ENCODE assay signal across 25 cellular contexts in the genomic region with DNA sequence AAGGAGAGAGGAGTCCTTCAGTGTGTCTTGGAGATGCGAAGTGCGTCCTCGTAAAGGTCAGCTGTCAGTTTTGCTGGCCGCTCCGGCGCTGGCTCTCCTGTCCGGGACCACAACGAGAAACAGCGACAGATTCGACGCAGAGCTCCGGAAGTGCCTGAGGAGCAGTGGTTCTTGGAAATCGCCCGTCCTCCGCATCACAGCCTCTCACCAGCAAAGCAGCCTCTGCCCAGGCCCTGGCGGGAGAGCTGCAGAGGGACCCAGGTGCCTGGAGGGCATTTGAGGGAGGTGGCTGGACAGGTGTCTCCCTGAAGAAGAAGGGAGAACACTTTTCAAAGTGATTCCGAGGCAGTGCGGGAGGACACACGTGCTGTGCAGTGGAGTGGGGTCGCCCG.
"Had no signal": no experiment of that assay in that cellular context is flagged by ENCODE, and none has a peak within 500 bp of the region (broad histone marks: within the 10 kb centered on the region; RNA-seq: fewer than 3 reads in every experiment).

No MANE protein-coding gene starts in this region.

- H3K27me3 Mint-ChIP-seq: activated B cell treated with CpG ODN at 0.5 μM for 24 hours; activated CD4-positive, alpha-beta memory T cell treated with anti-CD3 and anti-CD28 coated beads for 36 hours; activated CD4-positive, alpha-beta T cell treated with anti-CD3 and anti-CD28 coated beads, Interleukin-2, amount 10 ng/mL, durations not matched to agents 7 days and 5 days; activated naive CD8-positive, alpha-beta T cell treated with anti-CD3 and anti-CD28 coated beads for 36 hours; T-cell had no signal

- ATAC-seq: activated T-cell treated with anti-CD3 and anti-CD28 coated beads, Interleukin-2, amount 50 U/mL, for 4 hours; T-cell had no signal

- H3K4me3 Mint-ChIP-seq: activated B cell treated with CpG ODN at 0.5 μM for 24 hours; activated CD4-positive, alpha-beta memory T cell treated with anti-CD3 and anti-CD28 coated beads for 36 hours; activated CD4-positive, alpha-beta T cell treated with anti-CD3 and anti-CD28 coated beads, Interleukin-2, amount 10 ng/mL, durations not matched to agents 7 days and 5 days; activated naive CD4-positive, alpha-beta T cell treated with anti-CD3 and anti-CD28 coated beads for 36 hours; activated naive CD8-positive, alpha-beta T cell treated with anti-CD3 and anti-CD28 coated beads for 36 hours; activated T-cell treated with anti-CD3 and anti-CD28 coated beads, Interleukin-2, amount 50 U/mL, for 4 hours; T-cell had no signal

- H3K9me3 Mint-ChIP-seq: activated B cell treated with CpG ODN at 0.5 μM for 24 hours; activated CD4-positive, alpha-beta memory T cell treated with anti-CD3 and anti-CD28 coated beads for 36 hours; activated CD4-positive, alpha-beta T cell treated with anti-CD3 and anti-CD28 coated beads, Interleukin-2, amount 10 ng/mL, durations not matched to agents 7 days and 5 days; activated naive CD4-positive, alpha-beta T cell treated with anti-CD3 and anti-CD28 coated beads for 36 hours; activated naive CD8-positive, alpha-beta T cell treated with anti-CD3 and anti-CD28 coated beads for 36 hours; activated T-cell treated with anti-CD3 and anti-CD28 coated beads, Interleukin-2, amount 50 U/mL, for 4 hours; T-cell had no signal

- H3K9me3 ChIP-seq: MG63 had no signal

- H3K4me3 ChIP-seq: MG63, SK-N-MC had no signal

- H3K4me1 Mint-ChIP-seq: activated B cell treated with CpG ODN at 0.5 μM for 24 hours; activated CD4-positive, alpha-beta T cell treated with anti-CD3 and anti-CD28 coated beads, Interleukin-2, amount 10 ng/mL, durations not matched to agents 7 days and 5 days; activated naive CD8-positive, alpha-beta T cell treated with anti-CD3 and anti-CD28 coated beads for 36 hours; T-cell had no signal

- H3K27ac Mint-ChIP-seq: activated B cell treated with CpG ODN at 0.5 μM for 24 hours; activated CD4-positive, alpha-beta memory T cell treated with anti-CD3 and anti-CD28 coated beads for 36 hours; activated CD4-positive, alpha-beta T cell treated with anti-CD3 and anti-CD28 coated beads, Interleukin-2, amount 10 ng/mL, durations not matched to agents 7 days and 5 days; activated naive CD4-positive, alpha-beta T cell treated with anti-CD3 and anti-CD28 coated beads for 36 hours; activated naive CD8-positive, alpha-beta T cell treated with anti-CD3 and anti-CD28 coated beads for 36 hours; T-cell had no signal

- H3K27me3 ChIP-seq: MG63 had no signal

- DNase-seq: activated B cell treated with CpG ODN at 0.5 μM for 24 hours; activated CD4-positive, alpha-beta memory T cell treated with anti-CD3 and anti-CD28 coated beads for 36 hours; activated CD4-positive, alpha-beta T cell treated with anti-CD3 and anti-CD28 coated beads for 1 hour; activated CD4-positive, alpha-beta T cell treated with anti-CD3 and anti-CD28 coated beads, Interleukin-2, amount 10 ng/mL, durations not matched to agents 7 days and 5 days; activated CD8-positive, alpha-beta memory T cell treated with anti-CD3 and anti-CD28 coated beads for 24 hours; activated effector memory CD4-positive, alpha-beta T cell treated with anti-CD3 and anti-CD28 coated beads, Interleukin-2, amount 50 U/mL, for 16 hours; activated naive CD4-positive, alpha-beta T cell treated with anti-CD3 and anti-CD28 coated beads for 36 hours; activated naive CD8-positive, alpha-beta T cell treated with anti-CD3 and anti-CD28 coated beads for 36 hours; activated T-cell treated with anti-CD3 and anti-CD28 coated beads, Interleukin-2, amount 50 U/mL, for 4 hours; caudate nucleus; MG63; MV-4-11; NCI-H1105; NCI-H1436; NCI-H1694 treated with DMSO at 0.1 percent for 48 hours; NCI-H2029 treated with DMSO at 0.1 percent for 48 hours; NCI-H345; NCI-H510A; NCI-H526 treated with DMSO at 0.1 percent for 48 hours; NCI-H82; T-cell; T-helper 2 cell; T1000 had no signal

- H3K27ac ChIP-seq: SK-N-MC had no signal

- FAIRE-seq: TTC549 had no signal
